In the genomic region with DNA sequence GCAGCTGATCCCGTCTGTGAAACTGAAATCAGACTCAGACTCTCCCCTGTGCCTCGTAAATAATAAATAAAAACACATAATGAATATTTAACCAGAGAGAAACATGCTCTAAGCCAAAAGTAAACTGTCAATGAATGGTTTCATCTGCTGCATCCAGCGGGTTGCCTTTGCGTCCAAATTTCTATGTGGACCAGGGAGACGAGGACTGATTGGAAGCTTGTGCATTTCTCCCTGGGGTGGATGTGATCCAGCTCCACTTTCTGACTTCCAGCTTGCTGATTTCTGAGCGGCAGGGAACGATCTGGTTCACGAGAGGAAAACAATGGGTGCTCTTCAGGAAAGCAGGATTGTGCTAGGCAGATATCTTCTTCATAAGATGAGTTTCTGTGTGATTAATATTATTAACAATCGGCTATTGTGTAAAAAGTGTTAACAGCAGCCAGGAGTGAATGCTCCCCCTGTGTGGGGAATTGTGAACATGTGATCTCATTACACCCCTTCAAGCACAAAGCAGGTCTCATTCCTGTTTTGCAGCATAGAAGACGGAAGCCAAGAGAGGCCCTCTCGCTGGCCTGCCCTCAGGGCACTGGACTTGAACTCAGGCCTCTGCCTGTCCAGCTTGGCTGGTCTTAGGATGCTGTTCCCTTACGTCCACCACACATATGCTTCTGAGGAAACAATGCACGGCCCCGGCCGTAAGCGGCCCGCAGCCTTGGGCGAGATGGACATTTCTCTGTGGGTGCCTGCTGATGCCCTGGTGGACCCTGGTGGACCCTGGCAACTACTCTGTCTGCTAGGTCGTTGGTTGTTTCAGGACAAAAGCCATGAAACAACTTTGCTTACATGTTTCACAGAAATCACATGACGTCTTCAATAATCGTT, we compare ENCODE assay signal across 2 cellular contexts.
TF ChIP-seq lines count a peak whose summit lies in the region.

No MANE protein-coding gene starts in this region.

TF ChIP-seq in liver, 16 proteins besides CTCF, POLR2A, EP300 and RAD21 (continued from another document):
- TF ChIP-seq, protein P1, sequence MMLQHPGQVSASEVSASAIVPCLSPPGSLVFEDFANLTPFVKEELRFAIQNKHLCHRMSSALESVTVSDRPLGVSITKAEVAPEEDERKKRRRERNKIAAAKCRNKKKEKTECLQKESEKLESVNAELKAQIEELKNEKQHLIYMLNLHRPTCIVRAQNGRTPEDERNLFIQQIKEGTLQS (IDR thresholded peaks at IDR 0.05), result no peak
- TF ChIP-seq NR2F2 (IDR thresholded peaks at IDR 0.05) (no peak), RXRA (IDR thresholded peaks at IDR 0.05) (no peak)
- TF ChIP-seq, protein P2, sequence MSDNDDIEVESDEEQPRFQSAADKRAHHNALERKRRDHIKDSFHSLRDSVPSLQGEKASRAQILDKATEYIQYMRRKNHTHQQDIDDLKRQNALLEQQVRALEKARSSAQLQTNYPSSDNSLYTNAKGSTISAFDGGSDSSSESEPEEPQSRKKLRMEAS (IDR thresholded peaks at IDR 0.05), result no peak

TF ChIP-seq in HepG2, 621 proteins besides CTCF, POLR2A, EP300 and RAD21 (continued from another document):
- TF ChIP-seq, protein P3, sequence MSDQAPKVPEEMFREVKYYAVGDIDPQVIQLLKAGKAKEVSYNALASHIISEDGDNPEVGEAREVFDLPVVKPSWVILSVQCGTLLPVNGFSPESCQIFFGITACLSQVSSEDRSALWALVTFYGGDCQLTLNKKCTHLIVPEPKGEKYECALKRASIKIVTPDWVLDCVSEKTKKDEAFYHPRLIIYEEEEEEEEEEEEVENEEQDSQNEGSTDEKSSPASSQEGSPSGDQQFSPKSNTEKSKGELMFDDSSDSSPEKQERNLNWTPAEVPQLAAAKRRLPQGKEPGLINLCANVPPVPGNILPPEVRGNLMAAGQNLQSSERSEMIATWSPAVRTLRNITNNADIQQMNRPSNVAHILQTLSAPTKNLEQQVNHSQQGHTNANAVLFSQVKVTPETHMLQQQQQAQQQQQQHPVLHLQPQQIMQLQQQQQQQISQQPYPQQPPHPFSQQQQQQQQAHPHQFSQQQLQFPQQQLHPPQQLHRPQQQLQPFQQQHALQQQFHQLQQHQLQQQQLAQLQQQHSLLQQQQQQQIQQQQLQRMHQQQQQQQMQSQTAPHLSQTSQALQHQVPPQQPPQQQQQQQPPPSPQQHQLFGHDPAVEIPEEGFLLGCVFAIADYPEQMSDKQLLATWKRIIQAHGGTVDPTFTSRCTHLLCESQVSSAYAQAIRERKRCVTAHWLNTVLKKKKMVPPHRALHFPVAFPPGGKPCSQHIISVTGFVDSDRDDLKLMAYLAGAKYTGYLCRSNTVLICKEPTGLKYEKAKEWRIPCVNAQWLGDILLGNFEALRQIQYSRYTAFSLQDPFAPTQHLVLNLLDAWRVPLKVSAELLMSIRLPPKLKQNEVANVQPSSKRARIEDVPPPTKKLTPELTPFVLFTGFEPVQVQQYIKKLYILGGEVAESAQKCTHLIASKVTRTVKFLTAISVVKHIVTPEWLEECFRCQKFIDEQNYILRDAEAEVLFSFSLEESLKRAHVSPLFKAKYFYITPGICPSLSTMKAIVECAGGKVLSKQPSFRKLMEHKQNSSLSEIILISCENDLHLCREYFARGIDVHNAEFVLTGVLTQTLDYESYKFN (CRISPR knock-in tag; conservative IDR thresholded peaks at IDR 0.05), result no peak
- TF ChIP-seq HNRNPUL1 (IDR thresholded peaks at IDR 0.05; ENCODE audit: low read depth, low read length), result no peak
- TF ChIP-seq POLR2AphosphoS5 (IDR thresholded peaks at IDR 0.05; ENCODE audit: low read depth, low read length), result no peak
- TF ChIP-seq, protein P4, sequence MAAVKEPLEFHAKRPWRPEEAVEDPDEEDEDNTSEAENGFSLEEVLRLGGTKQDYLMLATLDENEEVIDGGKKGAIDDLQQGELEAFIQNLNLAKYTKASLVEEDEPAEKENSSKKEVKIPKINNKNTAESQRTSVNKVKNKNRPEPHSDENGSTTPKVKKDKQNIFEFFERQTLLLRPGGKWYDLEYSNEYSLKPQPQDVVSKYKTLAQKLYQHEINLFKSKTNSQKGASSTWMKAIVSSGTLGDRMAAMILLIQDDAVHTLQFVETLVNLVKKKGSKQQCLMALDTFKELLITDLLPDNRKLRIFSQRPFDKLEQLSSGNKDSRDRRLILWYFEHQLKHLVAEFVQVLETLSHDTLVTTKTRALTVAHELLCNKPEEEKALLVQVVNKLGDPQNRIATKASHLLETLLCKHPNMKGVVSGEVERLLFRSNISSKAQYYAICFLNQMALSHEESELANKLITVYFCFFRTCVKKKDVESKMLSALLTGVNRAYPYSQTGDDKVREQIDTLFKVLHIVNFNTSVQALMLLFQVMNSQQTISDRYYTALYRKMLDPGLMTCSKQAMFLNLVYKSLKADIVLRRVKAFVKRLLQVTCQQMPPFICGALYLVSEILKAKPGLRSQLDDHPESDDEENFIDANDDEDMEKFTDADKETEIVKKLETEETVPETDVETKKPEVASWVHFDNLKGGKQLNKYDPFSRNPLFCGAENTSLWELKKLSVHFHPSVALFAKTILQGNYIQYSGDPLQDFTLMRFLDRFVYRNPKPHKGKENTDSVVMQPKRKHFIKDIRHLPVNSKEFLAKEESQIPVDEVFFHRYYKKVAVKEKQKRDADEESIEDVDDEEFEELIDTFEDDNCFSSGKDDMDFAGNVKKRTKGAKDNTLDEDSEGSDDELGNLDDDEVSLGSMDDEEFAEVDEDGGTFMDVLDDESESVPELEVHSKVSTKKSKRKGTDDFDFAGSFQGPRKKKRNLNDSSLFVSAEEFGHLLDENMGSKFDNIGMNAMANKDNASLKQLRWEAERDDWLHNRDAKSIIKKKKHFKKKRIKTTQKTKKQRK (IDR thresholded peaks at IDR 0.05; ENCODE audit: low read length), result no peak
- no peak for TF ChIP-seq TGIF2 (CRISPR knock-in tag; IDR thresholded peaks at IDR 0.05)
- TF ChIP-seq, protein P5, sequence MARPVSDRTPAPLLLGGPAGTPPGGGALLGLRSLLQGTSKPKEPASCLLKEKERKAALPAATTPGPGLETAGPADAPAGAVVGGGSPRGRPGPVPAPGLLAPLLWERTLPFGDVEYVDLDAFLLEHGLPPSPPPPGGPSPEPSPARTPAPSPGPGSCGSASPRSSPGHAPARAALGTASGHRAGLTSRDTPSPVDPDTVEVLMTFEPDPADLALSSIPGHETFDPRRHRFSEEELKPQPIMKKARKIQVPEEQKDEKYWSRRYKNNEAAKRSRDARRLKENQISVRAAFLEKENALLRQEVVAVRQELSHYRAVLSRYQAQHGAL (CRISPR knock-in tag; IDR thresholded peaks at IDR 0.05; ENCODE audit: not compliant biosample characterization), result no peak
- TF ChIP-seq CENPT (CRISPR knock-in tag; IDR thresholded peaks at IDR 0.05; ENCODE audit: low read depth), result no peak
- TF ChIP-seq SYNCRIP (IDR thresholded peaks at IDR 0.05; ENCODE audit: insufficient read depth, low read depth, low read length), result no peak
- no peak for TF ChIP-seq ZNF549 (CRISPR knock-in tag; IDR thresholded peaks at IDR 0.05)
